9 cellular contexts compared by ENCODE assay signal in genomic region chr1:156661932-156662587, GRCh38. TPM values are rescaled to one million over a fixed set of nuclear protein-coding genes. Genes with fewer than 3 reads are reported as not detected.
DNase-seq lines count a peak whose midpoint lies in the region; ATAC-seq and TF ChIP-seq lines count a peak whose summit lies in the region.
"Had no signal": no experiment of that assay in that cellular context is flagged by ENCODE, and none has a peak within 500 bp of the region (broad histone marks: within the 10 kb centered on the region; RNA-seq: fewer than 3 reads in every experiment).

No MANE protein-coding gene starts in this region.

- H3K36me3 ChIP-seq in SJSA1 = no peaks in the 10 kb centered on the region
- H3K36me3 ChIP-seq in heart left ventricle = no peaks in the 10 kb centered on the region
- no peaks in the 10 kb centered on the region for H3K36me3 ChIP-seq in spleen

- intact Hi-C loops in heart left ventricle (cut with DNase I) (loop anchor here in 4 of 10 donors (2.0 to 10.0 kb wide), 6 partner anchors 63 to 547 kb away; partner anchors contain the start of genes MEF2D (in 3 of the 4) and LMNA (in 1 of the 4)), spleen (cut with DNase I; ENCODE audit: low total_unique reads) (no loop called here)

- H3K27ac ChIP-seq in SJSA1 (peak overlapping the region; percentile 87), heart left ventricle (peak overlapping the region; percentile 53 to 99 (median 96)), spleen (peak overlapping the region; percentile 11 to 87 (median 80))

- H3K4me1 ChIP-seq in SJSA1 (replicated peaks) (peaks cover 84% of the 10 kb centered on the region), heart left ventricle (peaks cover 41 to 93% (median 82%) of the 10 kb centered on the region in 12 donors), spleen (peaks cover 65 to 100% (median 95%) of the 10 kb centered on the region in 6 donors)

- TF ChIP-seq CTCF in heart left ventricle (IDR thresholded peaks at IDR 0.05) (no peak), spleen (IDR thresholded peaks at IDR 0.05 in 8 of 11, conservative IDR thresholded peaks at IDR 0.05 in 3 of 11) (no peak)

- H3K9me3 ChIP-seq in SJSA1 (replicated peaks) (no peaks in the 10 kb centered on the region), heart left ventricle (no peaks in the 10 kb centered on the region), spleen (no peaks in the 10 kb centered on the region)

- peaks cover 3% of the 10 kb centered on the region for H3K27me3 ChIP-seq in SJSA1 (replicated peaks)
- H3K27me3 ChIP-seq in heart left ventricle = peaks cover 0 to 3% (median 0%) of the 10 kb centered on the region in 9 donors
- peaks cover 0 to 12% (median 2%) of the 10 kb centered on the region in 7 donors for H3K27me3 ChIP-seq in spleen (replicated peaks in 1 of 7)

- no peak for ATAC-seq in heart left ventricle

- whole genome bisulfite sequencing in heart left ventricle, 4 donors = 22 to 40% (median 34%) methylated on average over 8 of the region's 8 CpGs
- 20 to 33% (median 26%) methylated on average over 7 to 8 of the region's 8 CpGs for WGBS in spleen, 5 donors

- TF ChIP-seq POLR2A in heart left ventricle (IDR thresholded peaks at IDR 0.05) (no peak), spleen (IDR thresholded peaks at IDR 0.05) (no peak)

- H3K4me3 ChIP-seq in SJSA1 (no peak overlapping the region), heart left ventricle (peak overlapping the region in 1 of 12 donors; percentile 6), spleen (no peak overlapping the region)

- peak; percentile 38 for DNase-seq in H4 (ENCODE audit: low spot score)
- DNase-seq in SJSA1 (ENCODE audit: low read depth in 1 of 2, low spot score in 2 of 2) = peak in 1 of 2 experiments; percentile 69
- DNase-seq in heart left ventricle = no peak
- no peak for DNase-seq in spleen
- DNase-seq in NK-92 (lab: John Stamatoyannopoulos, UW; ENCODE audit: unreplicated experiment) = no peak
- DNase-seq in ACHN = no peak
- DNase-seq in NCI-H1930 (lab: John Stamatoyannopoulos, UW) = no peak
- no peak for DNase-seq in NCI-H510A treated with DMSO at 0.1 percent for 48 hours (lab: John Stamatoyannopoulos, UW)

- in situ Hi-C loops in ACHN (cut with HindIII; ENCODE audit: low pct_ligation_motif_present, low pct_unique_long_range_greater_than_20kb, low sequenced_read_pairs) = no loop called here

RNA-seq across cellular contexts. Expression of gene NES, which starts 15.1 kb away (rescaled TPM):
- total RNA-seq in H4 (2014; rRNA removed; shearing (Covaris generic)) = 0.41 and 0.48 TPM in 2 replicates
- 149 and 169 TPM in 2 replicates for total RNA-seq in SJSA1 (2014; rRNA removed; shearing (Covaris generic))
- total RNA-seq in heart left ventricle (100 to 1,000 TPM in 7 of 9 donors, 10 to 100 TPM in 2; 75.3 to 499 (median 158) TPM), spleen (100 to 1,000 TPM in 2 of 7 donors, 10 to 100 TPM in 5; 36.0 to 146 (median 58.3) TPM)
- polyA plus RNA-seq in heart left ventricle (100 to 1,000 TPM in 1 of 2 donors, 10 to 100 TPM in 1; 59.7 to 160 TPM), spleen (10 to 100 TPM in 1 of 3 donors, 1 to 10 TPM in 2; 4.3 to 39.5 (median 6.7) TPM)

RNA-seq across cellular contexts. Expression of gene BCAN, which starts 20.1 kb away (rescaled TPM):
- total RNA-seq in H4 (2014; rRNA removed; shearing (Covaris generic)) = 0.06 TPM in 1 of 2 replicates, not detected in the other
- total RNA-seq in SJSA1 (2014; rRNA removed; shearing (Covaris generic)) = not detected in 2 replicates
- under 1 TPM in 4 of 9 donors, not detected in 5; 0.09 to 0.27 (median 0.15) TPM for total RNA-seq in heart left ventricle
- polyA plus RNA-seq in heart left ventricle = under 1 TPM; 0.10 to 0.15 TPM
- total RNA-seq in spleen = not detected
- under 1 TPM in 2 of 3 donors, not detected in 1; 0.10 to 0.11 TPM for polyA plus RNA-seq in spleen
- total RNA-seq: pulmonary artery endothelial cell had no signal

RNA-seq across cellular contexts. Expression of gene HAPLN2, which starts 42.8 kb away (rescaled TPM):
- not detected in 2 replicates for total RNA-seq in H4 (2014; rRNA removed; shearing (Covaris generic))
- total RNA-seq in SJSA1 (2014; rRNA removed; shearing (Covaris generic)) = not detected in 2 replicates
- total RNA-seq in heart left ventricle (1 to 10 TPM in 4 of 9 donors, under 1 TPM in 5; 0.52 to 2.4 (median 0.95) TPM), spleen (1 to 10 TPM in 1 of 7 donors, under 1 TPM in 2, not detected in 4; 0.20 to 1.1 (median 0.46) TPM)
- polyA plus RNA-seq in heart left ventricle (1 to 10 TPM; 1.2 to 3.0 TPM), spleen (under 1 TPM; 0.22 to 0.80 (median 0.27) TPM)
- total RNA-seq: pulmonary artery endothelial cell had no signal

RNA-seq across cellular contexts. Expression of gene CRABP2, which starts 43.3 kb away (rescaled TPM):
- 0.95 and 3.8 TPM in 2 replicates for total RNA-seq in H4 (2014; rRNA removed; shearing (Covaris generic))
- total RNA-seq in SJSA1 (2014; rRNA removed; shearing (Covaris generic)) = 2.8 and 6.7 TPM in 2 replicates
- total RNA-seq in heart left ventricle = 10 to 100 TPM in 1 of 9 donors, 1 to 10 TPM in 4, under 1 TPM in 1, not detected in 3; 0.80 to 11.4 (median 1.7) TPM
- polyA plus RNA-seq in heart left ventricle = 1 to 10 TPM in 1 of 2 donors, under 1 TPM in 1; 0.46 to 1.5 TPM
- total RNA-seq in spleen = 10 to 100 TPM in 1 of 7 donors, 1 to 10 TPM in 6; 1.2 to 13.1 (median 3.8) TPM
- 1 to 10 TPM; 1.2 to 5.3 (median 1.8) TPM for polyA plus RNA-seq in spleen

Comparison
In these comparisons a context has a peak if more than half of its experiments do, and no peak if none do; other contexts are left out.
1. RNA of gene NES, which starts 15.1 kb away (total RNA-seq): 75.3 to 499 TPM in heart left ventricle, 149 to 169 TPM in SJSA1 and 36.0 to 146 TPM in spleen; 0.41 to 0.48 TPM in H4; every median in the first group is over 10 times any median in the second.
2. Peak in every context shown above with its lines, with median percentiles within 50 percentile points of each other: H3K27ac ChIP-seq.